In the genomic region with DNA sequence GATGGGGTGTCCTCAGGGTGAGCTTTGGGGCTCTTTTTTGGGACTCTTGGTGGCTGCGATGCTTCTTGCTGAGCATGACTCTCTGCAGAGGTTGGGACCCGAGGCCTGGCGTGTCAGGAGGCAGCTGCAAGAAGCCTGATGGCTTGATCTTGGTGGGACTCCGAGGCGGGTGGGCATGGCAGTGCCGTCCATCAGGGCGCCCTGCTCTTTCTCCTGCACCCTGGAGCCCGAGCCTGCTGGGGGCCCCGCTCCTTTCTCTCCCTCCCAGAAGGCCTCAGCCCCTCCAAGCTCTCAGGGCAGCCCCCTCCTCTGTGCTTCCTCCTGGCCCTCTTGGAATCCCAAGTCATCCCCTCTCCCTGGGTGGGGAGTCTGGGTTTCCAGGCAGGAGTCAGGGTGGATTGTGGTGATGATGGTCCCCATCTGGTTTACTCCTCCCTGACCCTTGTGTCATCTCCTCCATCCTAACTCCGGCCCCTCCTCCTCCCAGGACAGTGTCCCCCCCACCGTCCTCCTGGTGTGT, we compare ENCODE assay signal across 16 cellular contexts.
"Had no signal": no experiment of that assay in that cellular context is flagged by ENCODE, and none has a peak within 500 bp of the region (broad histone marks: within the 10 kb centered on the region; RNA-seq: fewer than 3 reads in every experiment).

No MANE protein-coding gene starts in this region.

- DNase-seq: activated CD4-positive, CD25-positive, alpha-beta regulatory T cell; amygdala; brain microvascular endothelial cell; cerebellar nuclear complex; dermis blood vessel endothelial cell; immature natural killer cell; left colon; nephron progenitor cell; Right ventricle myocardium superior; stimulated activated CD4-positive, alpha-beta T cell treated with anti-CD3 and anti-CD28 coated beads, Interleukin-4, amount 100 ng/mL, for 4 hours; T-helper 2 cell had no signal

- H3K36me3 Mint-ChIP-seq: activated naive CD8-positive, alpha-beta T cell; immature natural killer cell had no signal

- ATAC-seq: esophagus mucosa, left colon had no signal

- H3K27me3 ChIP-seq: brain microvascular endothelial cell had no signal

- FAIRE-seq: endometrium had no signal

- H3K9me3 ChIP-seq: tibial artery had no signal

- H3K4me3 Mint-ChIP-seq: activated naive CD8-positive, alpha-beta T cell; immature natural killer cell; memory B cell; nephron progenitor cell had no signal

- H3K4me3 ChIP-seq: tibial artery had no signal

- H3K27ac Mint-ChIP-seq: activated naive CD8-positive, alpha-beta T cell; memory B cell; nephron progenitor cell had no signal

- H3K27me3 Mint-ChIP-seq: activated naive CD8-positive, alpha-beta T cell; memory B cell had no signal

- H3K36me3 ChIP-seq: brain microvascular endothelial cell, tibial artery had no signal

- H3K4me1 ChIP-seq: tibial artery had no signal

- H3K9me3 Mint-ChIP-seq: immature natural killer cell, memory B cell had no signal

- H3K4me1 Mint-ChIP-seq: immature natural killer cell, nephron progenitor cell had no signal

- H3K27ac ChIP-seq: brain microvascular endothelial cell, tibial artery had no signal
